In genomic region chr16:11076259-11077018, GRCh38 we compare ENCODE assay signal across 8 cellular contexts.
DNase-seq lines count a peak whose midpoint lies in the region; ATAC-seq and TF ChIP-seq lines count a peak whose summit lies in the region.

No MANE protein-coding gene starts in this region.

- H3K9me3 Mint-ChIP-seq in activated naive CD4-positive, alpha-beta T cell treated with anti-CD3 and anti-CD28 coated beads, Interleukin-2, amount 10 ng/mL, durations not matched to agents 7 days and 5 days = no peaks in the 10 kb centered on the region
- H3K9me3 Mint-ChIP-seq in chondrocyte (ENCODE audit: low read depth) = no peaks in the 10 kb centered on the region

- H3K27me3 Mint-ChIP-seq in activated naive CD4-positive, alpha-beta T cell treated with anti-CD3 and anti-CD28 coated beads, Interleukin-2, amount 10 ng/mL, durations not matched to agents 7 days and 5 days = no peaks in the 10 kb centered on the region
- no peaks in the 10 kb centered on the region for H3K27me3 Mint-ChIP-seq in chondrocyte (ENCODE audit: low read depth)

- DNase-seq in activated T-cell treated with anti-CD3 and anti-CD28 coated beads for 24 hours (ENCODE audit: low read depth) = peak; percentile 67
- no peak for DNase-seq in activated T-cell treated with anti-CD3 and anti-CD28 coated beads, Interleukin-2, amount 50 U/mL, for 1 hour
- DNase-seq in activated naive CD4-positive, alpha-beta T cell treated with anti-CD3 and anti-CD28 coated beads, Interleukin-2, amount 10 ng/mL, durations not matched to agents 7 days and 5 days = peak; percentile 71
- peak; percentile 56 to 80 (median 73) for DNase-seq in stimulated activated CD4-positive, alpha-beta T cell treated with anti-CD3 and anti-CD28 coated beads, TNF-alpha, amount 100 ng/mL, for 48 hours (ENCODE audit: low read depth in 3 of 3)
- DNase-seq in chondrocyte (ENCODE audit: low spot score) = no peak
- no peak for DNase-seq in RKO (ENCODE audit: low spot score)
- DNase-seq in NCI-H146 treated with DMSO at 0.1 percent for 48 hours (lab: John Stamatoyannopoulos, UW; ENCODE audit: unreplicated experiment) = no peak

- ATAC-seq in HG03354 (IDR thresholded peaks at IDR 0.05; ENCODE audit: poor library complexity, severe bottlenecking, unreplicated experiment) = peak; percentile 66

- CTCF ChIA-PET in activated naive CD4-positive, alpha-beta T cell treated with anti-CD3 and anti-CD28 coated beads, Interleukin-2, amount 10 ng/mL, durations not matched to agents 7 days and 5 days (lab: Charles Lee) = interaction anchor here (0.8 to 2.0 kb wide), 6 partner anchors 10 to 179 kb away, joined by 3 to 6 read pairs (median 4); no protein-coding TSS in a partner anchor

- H3K4me1 Mint-ChIP-seq in activated naive CD4-positive, alpha-beta T cell treated with anti-CD3 and anti-CD28 coated beads, Interleukin-2, amount 10 ng/mL, durations not matched to agents 7 days and 5 days = peaks cover 90% of the 10 kb centered on the region
- H3K4me1 Mint-ChIP-seq in chondrocyte (ENCODE audit: low read depth) = peaks cover 62% of the 10 kb centered on the region

- H3K27ac Mint-ChIP-seq in activated naive CD4-positive, alpha-beta T cell treated with anti-CD3 and anti-CD28 coated beads, Interleukin-2, amount 10 ng/mL, durations not matched to agents 7 days and 5 days = peak overlapping the region; percentile 69
- H3K27ac Mint-ChIP-seq in chondrocyte (ENCODE audit: unreplicated experiment) = no peak overlapping the region

- no peak overlapping the region for H3K4me3 Mint-ChIP-seq in activated naive CD4-positive, alpha-beta T cell treated with anti-CD3 and anti-CD28 coated beads, Interleukin-2, amount 10 ng/mL, durations not matched to agents 7 days and 5 days
- H3K4me3 Mint-ChIP-seq in chondrocyte (ENCODE audit: unreplicated experiment) = no peak overlapping the region

- peaks cover 49% of the 10 kb centered on the region for H3K36me3 Mint-ChIP-seq in activated naive CD4-positive, alpha-beta T cell treated with anti-CD3 and anti-CD28 coated beads, Interleukin-2, amount 10 ng/mL, durations not matched to agents 7 days and 5 days
- peaks cover 13% of the 10 kb centered on the region for H3K36me3 Mint-ChIP-seq in chondrocyte (ENCODE audit: low read depth)

- no peak for TF ChIP-seq CTCF in chondrocyte (IDR thresholded peaks at IDR 0.05)

Comparison
In these comparisons a context has a peak if more than half of its experiments do, and no peak if none do; other contexts are left out.
1. DNase-seq: peak in activated T-cell treated with anti-CD3 and anti-CD28 coated beads for 24 hours (single experiment), activated naive CD4-positive, alpha-beta T cell treated with anti-CD3 and anti-CD28 coated beads, Interleukin-2, amount 10 ng/mL, durations not matched to agents 7 days and 5 days (single experiment) and stimulated activated CD4-positive, alpha-beta T cell treated with anti-CD3 and anti-CD28 coated beads, TNF-alpha, amount 100 ng/mL, for 48 hours (3 of 3); none in activated T-cell treated with anti-CD3 and anti-CD28 coated beads, Interleukin-2, amount 50 U/mL, for 1 hour (single experiment), chondrocyte (single experiment), RKO (single experiment) and NCI-H146 treated with DMSO at 0.1 percent for 48 hours (single experiment).